In genomic region chr3:64107154-64107553, GRCh38 we compare ENCODE assay signal across 24 cellular contexts.
A peak's percentile ranks its signal among the peaks of the same experiment; 100 is the strongest.
DNase-seq lines count a peak whose midpoint lies in the region; TF ChIP-seq lines count a peak whose summit lies in the region.
"Had no signal": no experiment of that assay in that cellular context is flagged by ENCODE, and none has a peak within 500 bp of the region (broad histone marks: within the 10 kb centered on the region; RNA-seq: fewer than 3 reads in every experiment).

No MANE protein-coding gene starts in this region.

- H3K9me3 ChIP-seq in breast epithelium (no peaks in the 10 kb centered on the region), endodermal cell (ENCODE audit: control insufficient read depth, low read length) (no peaks in the 10 kb centered on the region)
- H3K9me3 ChIP-seq: HAP-1, SJSA1 had no signal

- peak overlapping the region; percentile 31 for H3K27ac Mint-ChIP-seq in MCF 10A (ENCODE audit: low read depth, unreplicated experiment)
- H3K27ac Mint-ChIP-seq in endodermal cell, result no peak overlapping the region
- peak overlapping the region; percentile 2 for H3K27ac Mint-ChIP-seq in neural crest cell (ENCODE audit: unreplicated experiment)
- H3K27ac Mint-ChIP-seq in type B pancreatic cell, result no peak overlapping the region
- H3K27ac Mint-ChIP-seq: CD14-positive monocyte had no signal

- H3K27ac ChIP-seq in breast epithelium (no peak overlapping the region), endodermal cell (ENCODE audit: low read depth, low read length) (peak overlapping the region; percentile 8)
- H3K27ac ChIP-seq: 22Rv1, KMS-11, SJSA1 had no signal

- DNase-seq in MCF 10A (ENCODE audit: unreplicated experiment) (no peak), breast epithelium (ENCODE audit: low spot score in 2 of 2) (no peak), endodermal cell (no peak), neural crest cell (ENCODE audit: low read depth, low spot score) (no peak), type B pancreatic cell (ENCODE audit: extremely low spot score, unreplicated experiment) (no peak), kidney tubule cell (ENCODE audit: low spot score) (no peak), hypothalamus (lab: John Stamatoyannopoulos, UW) (no peak), NCI-H1417 treated with DMSO at 0.1 percent for 48 hours (lab: John Stamatoyannopoulos, UW) (no peak)
- DNase-seq: GOT3, NCI-H1048, NCI-H1417, NCI-H1694 treated with DMSO at 0.1 percent for 48 hours, NCI-H2081, NCI-H2227 treated with DMSO at 0.1 percent for 48 hours, NCI-H526 treated with DMSO at 0.1 percent for 48 hours, Right ventricle myocardium superior, RPMI8226 had no signal

- no peak overlapping the region for H3K9ac ChIP-seq in endodermal cell (ENCODE audit: extremely low read depth, low read length, poor library complexity, severe bottlenecking)
- H3K9ac ChIP-seq: KMS-11 had no signal

- H3K4me1 ChIP-seq in breast epithelium, result no peaks in the 10 kb centered on the region
- peaks cover 34% of the 10 kb centered on the region for H3K4me1 ChIP-seq in endodermal cell (ENCODE audit: control insufficient read depth, insufficient read depth, low read length)

- H3K4me1 Mint-ChIP-seq in MCF 10A (ENCODE audit: insufficient read depth, unreplicated experiment) (peaks cover 7% of the 10 kb centered on the region), endodermal cell (peaks cover 69% of the 10 kb centered on the region), neural crest cell (peaks cover 68% of the 10 kb centered on the region), type B pancreatic cell (ENCODE audit: unreplicated experiment) (peaks cover 58% of the 10 kb centered on the region)
- H3K4me1 Mint-ChIP-seq: CD14-positive monocyte had no signal

- H3K4me3 ChIP-seq in breast epithelium, result no peak overlapping the region
- no peak overlapping the region for H3K4me3 ChIP-seq in endodermal cell (ENCODE audit: low read length)
- H3K4me3 ChIP-seq: GM12878, HAP-1, SJSA1 had no signal

- H3K9me3 Mint-ChIP-seq in MCF 10A (ENCODE audit: unreplicated experiment), result peaks cover 2% of the 10 kb centered on the region
- H3K9me3 Mint-ChIP-seq in endodermal cell, result no peaks in the 10 kb centered on the region
- no peaks in the 10 kb centered on the region for H3K9me3 Mint-ChIP-seq in neural crest cell
- H3K9me3 Mint-ChIP-seq in type B pancreatic cell, result no peaks in the 10 kb centered on the region

- H3K4me3 Mint-ChIP-seq in MCF 10A (ENCODE audit: unreplicated experiment), result no peak overlapping the region
- no peak overlapping the region for H3K4me3 Mint-ChIP-seq in endodermal cell
- peak overlapping the region; percentile 15 for H3K4me3 Mint-ChIP-seq in neural crest cell
- H3K4me3 Mint-ChIP-seq in type B pancreatic cell, result peak overlapping the region; percentile 13
- H3K4me3 Mint-ChIP-seq: CD14-positive monocyte had no signal

- TF ChIP-seq POLR2A in breast epithelium (IDR thresholded peaks at IDR 0.05), result no peak

- no peaks in the 10 kb centered on the region for H3K27me3 ChIP-seq in breast epithelium
- no peaks in the 10 kb centered on the region for H3K27me3 ChIP-seq in endodermal cell (ENCODE audit: control insufficient read depth, insufficient read depth, low read length, poor library complexity, severe bottlenecking)
- H3K27me3 ChIP-seq: SJSA1 had no signal

- BruUV-seq in MCF 10A (replicated peaks; lab: Mats Ljungman, UMichigan), result no TSS peak

- POLR2A ChIA-PET in MCF 10A (lab: Yijun Ruan, JAX), result interaction anchor here (1.6 kb wide), 1 partner anchor 9 kb away, joined by 4 read pairs; no protein-coding TSS in a partner anchor

- H3K36me3 ChIP-seq in breast epithelium, result no peaks in the 10 kb centered on the region
- H3K36me3 ChIP-seq in endodermal cell (ENCODE audit: control insufficient read depth, insufficient read depth, low read length), result peaks cover 4% of the 10 kb centered on the region
- H3K36me3 ChIP-seq: HAP-1 had no signal

- intact Hi-C loops in MCF 10A (cut with micrococcal nuclease), result no loop called here
- intact Hi-C loops in breast epithelium (cut with DNase I; ENCODE audit: low total_unique reads), result no loop called here

- H3K27me3 Mint-ChIP-seq in MCF 10A (ENCODE audit: insufficient read depth, unreplicated experiment) (no peaks in the 10 kb centered on the region), endodermal cell (ENCODE audit: insufficient read depth) (no peaks in the 10 kb centered on the region), neural crest cell (ENCODE audit: low read depth) (no peaks in the 10 kb centered on the region), type B pancreatic cell (no peaks in the 10 kb centered on the region)
- H3K27me3 Mint-ChIP-seq: IgD-negative memory B cell had no signal

- H3K36me3 Mint-ChIP-seq in MCF 10A (ENCODE audit: insufficient read depth, unreplicated experiment), result peaks cover 9% of the 10 kb centered on the region
- H3K36me3 Mint-ChIP-seq in endodermal cell (ENCODE audit: low read depth), result no peaks in the 10 kb centered on the region
- no peaks in the 10 kb centered on the region for H3K36me3 Mint-ChIP-seq in neural crest cell (ENCODE audit: low read depth)
- peaks cover 10% of the 10 kb centered on the region for H3K36me3 Mint-ChIP-seq in type B pancreatic cell
- H3K36me3 Mint-ChIP-seq: CD14-positive monocyte had no signal

- no peak for TF ChIP-seq CTCF in MCF 10A (IDR thresholded peaks at IDR 0.05; ENCODE audit: unreplicated experiment)
- TF ChIP-seq CTCF in breast epithelium (IDR thresholded peaks at IDR 0.05), result no peak
- TF ChIP-seq CTCF in endodermal cell (conservative IDR thresholded peaks at IDR 0.05), result no peak
- TF ChIP-seq CTCF in neural crest cell (conservative IDR thresholded peaks at IDR 0.05), result no peak
- TF ChIP-seq CTCF in type B pancreatic cell (conservative IDR thresholded peaks at IDR 0.05), result no peak

- CTCF ChIA-PET in MCF 10A (lab: Yijun Ruan, JAX), result no interaction called here

- WGBS in endodermal cell (ENCODE audit: insufficient coverage in 1 of 2, insufficient read length in 1 of 2), 2 experiments, result 67 to 87% methylated on average over 1 to 4 of the region's 4 CpGs

Comparison
In these comparisons a context has a peak if more than half of its experiments do, and no peak if none do; other contexts are left out.
1. H3K27ac Mint-ChIP-seq: peak in MCF 10A (single experiment) and neural crest cell (single experiment); none in endodermal cell (single experiment) and type B pancreatic cell (single experiment).
2. H3K4me3 Mint-ChIP-seq: peak in neural crest cell (single experiment) and type B pancreatic cell (single experiment); none in MCF 10A (single experiment) and endodermal cell (single experiment).